24 cellular contexts compared by ENCODE assay signal in the genomic region with DNA sequence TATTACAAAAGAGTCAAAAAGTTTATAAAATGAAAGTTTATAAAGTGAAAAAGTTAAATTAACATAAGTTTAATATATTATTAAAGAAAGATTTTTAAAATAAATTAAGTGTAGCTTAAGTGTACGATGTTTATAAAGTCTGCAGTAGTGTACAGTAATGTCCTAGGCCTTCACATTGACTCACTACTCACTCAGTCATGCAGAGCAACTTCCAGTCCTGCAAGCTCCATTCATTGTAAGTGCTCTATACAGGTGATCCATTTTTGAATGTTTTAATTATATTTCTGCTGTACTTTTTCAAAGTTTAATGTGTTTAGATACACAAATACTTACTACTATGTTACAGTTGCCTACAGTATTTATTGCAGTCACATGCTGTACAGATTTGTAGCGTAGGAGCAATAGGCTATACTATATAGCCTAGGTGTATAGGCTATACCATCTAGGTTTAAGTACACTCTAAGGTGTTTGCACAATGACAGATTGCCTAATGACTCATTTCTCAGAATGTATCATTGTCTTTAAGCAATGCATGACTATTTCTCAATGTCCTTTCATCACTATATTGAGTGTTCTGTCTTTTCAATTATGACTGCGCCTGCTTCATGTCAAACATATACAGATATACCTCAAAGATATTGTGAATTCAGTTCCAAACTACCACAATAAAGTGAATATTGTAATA.
DNase-seq lines count a peak whose midpoint lies in the region; ATAC-seq, FAIRE-seq and TF ChIP-seq lines count a peak whose summit lies in the region.
"Had no signal": no experiment of that assay in that cellular context is flagged by ENCODE, and none has a peak within 500 bp of the region (broad histone marks: within the 10 kb centered on the region; RNA-seq: fewer than 3 reads in every experiment).

No MANE protein-coding gene starts in this region.

- H4K20me1 ChIP-seq in IMR-90 (ENCODE audit: insufficient read depth, low read length): no peaks in the 10 kb centered on the region

- H4K5ac ChIP-seq in IMR-90 (ENCODE audit: low read depth, low read length): no peak overlapping the region

- no peak overlapping the region for H3K23ac ChIP-seq in IMR-90 (ENCODE audit: low read depth, low read length)

- no peak overlapping the region for H2AK5ac ChIP-seq in IMR-90 (ENCODE audit: low read depth, low read length)

- no peak overlapping the region for H3K18ac ChIP-seq in IMR-90 (ENCODE audit: low read depth, low read length)

- H3K4me1 ChIP-seq in IMR-90 (ENCODE audit: control insufficient read depth, insufficient read depth, low read length): no peaks in the 10 kb centered on the region
- H3K4me1 ChIP-seq: A549, right atrium auricular region had no signal

- dilution Hi-C loops in IMR-90 (cut with HindIII; ENCODE audit: low sequenced_read_pairs, unreplicated experiment): no loop called here

- H2AK9ac ChIP-seq in IMR-90 (replicated peaks; ENCODE audit: low read depth, low read length, poor library complexity): no peak overlapping the region

- no peak overlapping the region for H3K27ac ChIP-seq in IMR-90 (ENCODE audit: insufficient read depth, low read length)
- H3K27ac ChIP-seq: A549, KMS-11, right atrium auricular region had no signal

- H3K9me1 ChIP-seq in IMR-90 (ENCODE audit: insufficient read depth, low read length): no peaks in the 10 kb centered on the region

- H2BK120ac ChIP-seq in IMR-90 (ENCODE audit: low read depth, low read length): no peak overlapping the region

- H2AFZ ChIP-seq in IMR-90 (replicated peaks; ENCODE audit: low read length, poor library complexity): no peak overlapping the region

- H3K14ac ChIP-seq in IMR-90 (replicated peaks; ENCODE audit: low read depth, low read length): no peak overlapping the region

- no peaks in the 10 kb centered on the region for H3K9me3 ChIP-seq in IMR-90 (ENCODE audit: control insufficient read depth, insufficient read depth, low read length)
- H3K9me3 ChIP-seq: A549, right atrium auricular region had no signal

- H3K9ac ChIP-seq in IMR-90 (ENCODE audit: low read depth, low read length): no peak overlapping the region
- H3K9ac ChIP-seq: KMS-11 had no signal

- H3K4me1 Mint-ChIP-seq in activated naive CD4-positive, alpha-beta T cell treated with anti-CD3 and anti-CD28 coated beads, Interleukin-2, amount 10 ng/mL, durations not matched to agents 7 days and 5 days: no peaks in the 10 kb centered on the region
- no peaks in the 10 kb centered on the region for H3K4me1 Mint-ChIP-seq in activated T-helper 17 cell treated with anti-CD3 and anti-CD28 coated beads, Interleukin-2, amount 50 U/mL, for 72 hours
- H3K4me1 Mint-ChIP-seq in endothelial cell (ENCODE audit: unreplicated experiment): no peaks in the 10 kb centered on the region
- H3K4me1 Mint-ChIP-seq: activated CD4-positive, alpha-beta T cell treated with anti-CD3 and anti-CD28 coated beads, Interleukin-2, amount 10 ng/mL, durations not matched to agents 7 days and 5 days; naive B cell; T-cell had no signal

- TF ChIP-seq POLR2A in IMR-90 (IDR thresholded peaks at IDR 0.05; ENCODE audit: low read depth, low read length) (no peak), erythroblast (IDR thresholded peaks at IDR 0.05; ENCODE audit: low read length) (no peak)

- H3K4me3 ChIP-seq in IMR-90 (ENCODE audit: insufficient read depth, low read depth, low read length): no peak overlapping the region
- H3K4me3 ChIP-seq: A549, right atrium auricular region had no signal

- H3K36me3 ChIP-seq in IMR-90 (ENCODE audit: control insufficient read depth, insufficient read depth, low read length): no peaks in the 10 kb centered on the region
- H3K36me3 ChIP-seq: right atrium auricular region had no signal

- H3K4me3 Mint-ChIP-seq in activated naive CD4-positive, alpha-beta T cell treated with anti-CD3 and anti-CD28 coated beads, Interleukin-2, amount 10 ng/mL, durations not matched to agents 7 days and 5 days: no peak overlapping the region
- H3K4me3 Mint-ChIP-seq in activated T-helper 17 cell treated with anti-CD3 and anti-CD28 coated beads, Interleukin-2, amount 50 U/mL, for 72 hours: no peak overlapping the region
- H3K4me3 Mint-ChIP-seq in endothelial cell (ENCODE audit: unreplicated experiment): no peak overlapping the region
- H3K4me3 Mint-ChIP-seq: activated CD4-positive, alpha-beta T cell treated with anti-CD3 and anti-CD28 coated beads, Interleukin-2, amount 10 ng/mL, durations not matched to agents 7 days and 5 days; naive B cell; T-cell had no signal

- peak; percentile 48 to 93 for ATAC-seq in activated naive CD4-positive, alpha-beta T cell treated with anti-CD3 and anti-CD28 coated beads, Interleukin-2, amount 50 U/mL, for 72 hours
- ATAC-seq in IMR-90 (ENCODE audit: low read depth): peak; percentile 59
- ATAC-seq in activated T-helper 17 cell treated with anti-CD3 and anti-CD28 coated beads, Interleukin-2, amount 50 U/mL, for 72 hours (replicated peaks): peak; percentile 43
- ATAC-seq: A549, T-cell had no signal

- no peak overlapping the region for H3K27ac Mint-ChIP-seq in activated naive CD4-positive, alpha-beta T cell treated with anti-CD3 and anti-CD28 coated beads, Interleukin-2, amount 50 U/mL, for 72 hours
- no peak overlapping the region for H3K27ac Mint-ChIP-seq in activated naive CD4-positive, alpha-beta T cell treated with anti-CD3 and anti-CD28 coated beads, Interleukin-2, amount 10 ng/mL, durations not matched to agents 7 days and 5 days
- no peak overlapping the region for H3K27ac Mint-ChIP-seq in activated T-helper 17 cell treated with anti-CD3 and anti-CD28 coated beads, Interleukin-2, amount 50 U/mL, for 72 hours
- H3K27ac Mint-ChIP-seq in endothelial cell (ENCODE audit: unreplicated experiment): no peak overlapping the region
- H3K27ac Mint-ChIP-seq: activated CD4-positive, alpha-beta T cell treated with anti-CD3 and anti-CD28 coated beads, Interleukin-2, amount 10 ng/mL, durations not matched to agents 7 days and 5 days; naive B cell; T-cell had no signal

- no peak overlapping the region for H4K91ac ChIP-seq in IMR-90 (ENCODE audit: insufficient read depth, low read depth, low read length)

- peaks cover 3 to 6% of the 10 kb centered on the region in 2 donors for H3K9me3 Mint-ChIP-seq in activated naive CD4-positive, alpha-beta T cell treated with anti-CD3 and anti-CD28 coated beads, Interleukin-2, amount 50 U/mL, for 72 hours
- H3K9me3 Mint-ChIP-seq in activated naive CD4-positive, alpha-beta T cell treated with anti-CD3 and anti-CD28 coated beads, Interleukin-2, amount 10 ng/mL, durations not matched to agents 7 days and 5 days: peaks cover 3% of the 10 kb centered on the region
- H3K9me3 Mint-ChIP-seq in activated T-helper 17 cell treated with anti-CD3 and anti-CD28 coated beads, Interleukin-2, amount 50 U/mL, for 72 hours: peaks cover 8% of the 10 kb centered on the region
- H3K9me3 Mint-ChIP-seq in endothelial cell (ENCODE audit: unreplicated experiment): no peaks in the 10 kb centered on the region
- H3K9me3 Mint-ChIP-seq: activated CD4-positive, alpha-beta T cell treated with anti-CD3 and anti-CD28 coated beads, Interleukin-2, amount 10 ng/mL, durations not matched to agents 7 days and 5 days had no signal

- no TSS peak for BruUV-seq in IMR-90 (replicated peaks; lab: Mats Ljungman, UMichigan)

- no peak for DNase-seq in activated naive CD4-positive, alpha-beta T cell treated with anti-CD3 and anti-CD28 coated beads, Interleukin-2, amount 50 U/mL, for 72 hours (ENCODE audit: low spot score in 2 of 2)
- DNase-seq in activated naive CD4-positive, alpha-beta T cell treated with anti-CD3 and anti-CD28 coated beads, Interleukin-2, amount 10 ng/mL, durations not matched to agents 7 days and 5 days: no peak
- DNase-seq in IMR-90 (no peak), D721Med (ENCODE audit: insufficient read length, low spot score) (no peak), globus pallidus (ENCODE audit: low spot score) (no peak), erythroblast (lab: John Stamatoyannopoulos, UW) (no peak), endothelial cell (ENCODE audit: low spot score) (no peak)
- DNase-seq: activated CD4-positive, alpha-beta T cell treated with anti-CD3 and anti-CD28 coated beads, Interleukin-2, amount 10 ng/mL, durations not matched to agents 7 days and 5 days; activated CD8-positive, alpha-beta memory T cell treated with anti-CD3 and anti-CD28 coated beads, Interleukin-2, amount 50 U/mL, for 4 hours; activated effector memory CD4-positive, alpha-beta T cell treated with anti-CD3 and anti-CD28 coated beads, Interleukin-2, amount 50 U/mL, for 16 hours; EL; foreskin melanocyte; mesenchymal stem cell; naive B cell; NCI-H1105 treated with DMSO at 0.1 percent for 48 hours; NCI-H2107; NCI-H524; Right ventricle myocardium superior; stimulated activated CD4-positive, alpha-beta T cell treated with anti-CD3 and anti-CD28 coated beads, Interleukin-15, amount 100 ng/mL, for 24 hours; T-cell had no signal

- H4K8ac ChIP-seq in IMR-90 (ENCODE audit: low read depth in 2 of 2, low read length in 2 of 2): no peak overlapping the region

- no peak for TF ChIP-seq RAD21 in IMR-90 (IDR thresholded peaks at IDR 0.05; ENCODE audit: low read length)

- no peak overlapping the region for H2BK15ac ChIP-seq in IMR-90 (ENCODE audit: low read depth, low read length)

- no peaks in the 10 kb centered on the region for H3K36me3 Mint-ChIP-seq in activated naive CD4-positive, alpha-beta T cell treated with anti-CD3 and anti-CD28 coated beads, Interleukin-2, amount 50 U/mL, for 72 hours
- H3K36me3 Mint-ChIP-seq in activated naive CD4-positive, alpha-beta T cell treated with anti-CD3 and anti-CD28 coated beads, Interleukin-2, amount 10 ng/mL, durations not matched to agents 7 days and 5 days: no peaks in the 10 kb centered on the region
- no peaks in the 10 kb centered on the region for H3K36me3 Mint-ChIP-seq in activated T-helper 17 cell treated with anti-CD3 and anti-CD28 coated beads, Interleukin-2, amount 50 U/mL, for 72 hours (ENCODE audit: low read depth)
- no peaks in the 10 kb centered on the region for H3K36me3 Mint-ChIP-seq in endothelial cell (ENCODE audit: low read depth, unreplicated experiment)
- H3K36me3 Mint-ChIP-seq: naive B cell, T-cell had no signal

- H3K4me2 ChIP-seq in IMR-90 (ENCODE audit: low read depth, low read length): no peak overlapping the region
- H3K4me2 ChIP-seq: A549, KMS-11 had no signal

- no peaks in the 10 kb centered on the region for H3K27me3 ChIP-seq in IMR-90 (ENCODE audit: control insufficient read depth, insufficient read depth, low read length)
- H3K27me3 ChIP-seq: right atrium auricular region had no signal

- no peak overlapping the region for H2BK5ac ChIP-seq in IMR-90 (ENCODE audit: low read depth, low read length, poor library complexity, severe bottlenecking)

- H2BK20ac ChIP-seq in IMR-90 (ENCODE audit: low read depth, low read length): no peak overlapping the region

- H3K4ac ChIP-seq in IMR-90 (ENCODE audit: low read depth, low read length): no peak overlapping the region

- intact Hi-C loops in IMR-90 (cut with micrococcal nuclease): no loop called here

- in situ Hi-C loops in IMR-90 (cut with MboI; ENCODE audit: low sequenced_read_pairs): no loop called here

- no CpG with 5 or more reads among the region's 3 CpGs for WGBS in IMR-90 (ENCODE audit: extremely low coverage in 2 of 2, insufficient read length in 1 of 2), 2 experiments

- H3K27me3 Mint-ChIP-seq in activated naive CD4-positive, alpha-beta T cell treated with anti-CD3 and anti-CD28 coated beads, Interleukin-2, amount 10 ng/mL, durations not matched to agents 7 days and 5 days: no peaks in the 10 kb centered on the region
- no peaks in the 10 kb centered on the region for H3K27me3 Mint-ChIP-seq in activated T-helper 17 cell treated with anti-CD3 and anti-CD28 coated beads, Interleukin-2, amount 50 U/mL, for 72 hours
- no peaks in the 10 kb centered on the region for H3K27me3 Mint-ChIP-seq in endothelial cell (ENCODE audit: unreplicated experiment)
- H3K27me3 Mint-ChIP-seq: activated CD4-positive, alpha-beta T cell treated with anti-CD3 and anti-CD28 coated beads, Interleukin-2, amount 10 ng/mL, durations not matched to agents 7 days and 5 days; naive B cell; T-cell had no signal

- FAIRE-seq in D721Med (lab: Jason Lieb, UNC): no peak

- no peaks in the 10 kb centered on the region for H3K79me1 ChIP-seq in IMR-90 (ENCODE audit: low read depth in 1 of 2, low read length in 2 of 2)

- CTCF ChIA-PET in activated naive CD4-positive, alpha-beta T cell treated with anti-CD3 and anti-CD28 coated beads, Interleukin-2, amount 10 ng/mL, durations not matched to agents 7 days and 5 days (lab: Charles Lee): no interaction called here
- CTCF ChIA-PET in IMR-90 (lab: Yijun Ruan, JAX): interaction anchor here (0.6 kb wide), 1 partner anchor 330 kb away, joined by 3 read pairs; no protein-coding TSS in a partner anchor

- POLR2A ChIA-PET in IMR-90 (lab: Charles Lee; ENCODE audit: unreplicated experiment): no interaction called here

- H3K56ac ChIP-seq in IMR-90 (ENCODE audit: extremely low read depth, insufficient read depth, low read length): no peak overlapping the region

- TF ChIP-seq CTCF in IMR-90 (conservative IDR thresholded peaks at IDR 0.05; ENCODE audit: low read depth, low read length): no peak
- no peak for TF ChIP-seq CTCF in D721Med (IDR thresholded peaks at IDR 0.05; ENCODE audit: insufficient read depth, missing control alignments)
- no peak for TF ChIP-seq CTCF in endothelial cell (IDR thresholded peaks at IDR 0.05; ENCODE audit: unreplicated experiment)
